In genomic region chr1:18918417-18918816, GRCh38 we compare ENCODE assay signal across 16 cellular contexts. TPM values are rescaled to one million over a fixed set of nuclear protein-coding genes. Genes with fewer than 3 reads are reported as not detected.
DNase-seq lines count a peak whose midpoint lies in the region; ATAC-seq and TF ChIP-seq lines count a peak whose summit lies in the region.
"Had no signal": no experiment of that assay in that cellular context is flagged by ENCODE, and none has a peak within 500 bp of the region (broad histone marks: within the 10 kb centered on the region; RNA-seq: fewer than 3 reads in every experiment).

No MANE protein-coding gene starts in this region.

- peaks cover 28 to 41% of the 10 kb centered on the region in 2 donors for H3K4me1 ChIP-seq in ascending aorta

- H3K27me3 ChIP-seq in H7 (ENCODE audit: control insufficient read depth, insufficient read depth, low read length) (no peaks in the 10 kb centered on the region), ascending aorta (no peaks in the 10 kb centered on the region)
- H3K27me3 ChIP-seq: BLaER1 treated with 17β-estradiol and CSF1 and Interleukin-3, amounts not matched to agents 10 nM and 100 nM; Peyer's patch had no signal

- H3K27ac ChIP-seq in ascending aorta = peak overlapping the region; percentile 28 to 39
- H3K27ac ChIP-seq: 22Rv1, Peyer's patch had no signal

- no peaks in the 10 kb centered on the region; the same call in 1 of the 2 replicates for H3K36me3 ChIP-seq in H7 (replicated peaks; ENCODE audit: control insufficient read depth, insufficient read depth, low read length)
- H3K36me3 ChIP-seq in ascending aorta = peaks cover 44 to 45% of the 10 kb centered on the region in 2 donors

- no peak for DNase-seq in activated T-cell treated with anti-CD3 and anti-CD28 coated beads, Interleukin-2, amount 50 U/mL, for 24 hours
- DNase-seq in activated T-cell treated with anti-CD3 and anti-CD28 coated beads, Interleukin-2, amount 50 U/mL, for 4 hours = no peak
- DNase-seq in H7 (peak; percentile 78), ascending aorta (ENCODE audit: low spot score in 2 of 2) (no peak), neural crest cell (ENCODE audit: low read depth, low spot score) (no peak), SK-N-DZ (ENCODE audit: low spot score) (no peak), SIG-M5 (lab: John Stamatoyannopoulos, UW) (no peak)
- DNase-seq: DMS153, NCI-H2029, NCI-H510A, Peyer's patch, SHP77 treated with DMSO at 0.1 percent for 48 hours had no signal

- intact Hi-C loops in ascending aorta (cut with DNase I) = no loop called here

- peaks cover 71% of the 10 kb centered on the region for H3K36me3 Mint-ChIP-seq in activated T-cell treated with anti-CD3 and anti-CD28 coated beads, Interleukin-2, amount 50 U/mL, for 24 hours (ENCODE audit: low read depth)
- peaks cover 11% of the 10 kb centered on the region for H3K36me3 Mint-ChIP-seq in activated T-cell treated with anti-CD3 and anti-CD28 coated beads, Interleukin-2, amount 50 U/mL, for 4 hours (ENCODE audit: insufficient read depth)
- H3K36me3 Mint-ChIP-seq in neural crest cell (ENCODE audit: low read depth) = no peaks in the 10 kb centered on the region

- ATAC-seq in activated T-cell treated with anti-CD3 and anti-CD28 coated beads, Interleukin-2, amount 50 U/mL, for 4 hours = no peak
- ATAC-seq in HG03095 (IDR thresholded peaks at IDR 0.05; ENCODE audit: unreplicated experiment) = no peak

- H3K27ac Mint-ChIP-seq in activated T-cell treated with anti-CD3 and anti-CD28 coated beads, Interleukin-2, amount 50 U/mL, for 24 hours = peak overlapping the region; percentile 55
- peak overlapping the region; percentile 50 for H3K27ac Mint-ChIP-seq in neural crest cell (ENCODE audit: unreplicated experiment)

- H3K9me3 Mint-ChIP-seq in activated T-cell treated with anti-CD3 and anti-CD28 coated beads, Interleukin-2, amount 50 U/mL, for 24 hours = no peaks in the 10 kb centered on the region
- H3K9me3 Mint-ChIP-seq in activated T-cell treated with anti-CD3 and anti-CD28 coated beads, Interleukin-2, amount 50 U/mL, for 4 hours = no peaks in the 10 kb centered on the region
- H3K9me3 Mint-ChIP-seq in neural crest cell = no peaks in the 10 kb centered on the region

- no peak overlapping the region for H3K4me3 Mint-ChIP-seq in activated T-cell treated with anti-CD3 and anti-CD28 coated beads, Interleukin-2, amount 50 U/mL, for 24 hours
- H3K4me3 Mint-ChIP-seq in activated T-cell treated with anti-CD3 and anti-CD28 coated beads, Interleukin-2, amount 50 U/mL, for 4 hours = no peak overlapping the region
- H3K4me3 Mint-ChIP-seq in neural crest cell = no peak overlapping the region

- H3K4me3 ChIP-seq in H7 (ENCODE audit: insufficient read depth, low read depth, low read length) = no peak overlapping the region
- H3K4me3 ChIP-seq in ascending aorta = no peak overlapping the region
- H3K4me3 ChIP-seq: BLaER1 treated with 17β-estradiol and CSF1 and Interleukin-3, amounts not matched to agents 10 nM and 100 nM; Peyer's patch had no signal

- no peaks in the 10 kb centered on the region for H3K9me3 ChIP-seq in ascending aorta
- H3K9me3 ChIP-seq: BLaER1 treated with 17β-estradiol and CSF1 and Interleukin-3, amounts not matched to agents 10 nM and 100 nM; Peyer's patch had no signal

- H3K27me3 Mint-ChIP-seq in activated T-cell treated with anti-CD3 and anti-CD28 coated beads, Interleukin-2, amount 50 U/mL, for 24 hours = no peaks in the 10 kb centered on the region
- H3K27me3 Mint-ChIP-seq in activated T-cell treated with anti-CD3 and anti-CD28 coated beads, Interleukin-2, amount 50 U/mL, for 4 hours (ENCODE audit: low read depth) = no peaks in the 10 kb centered on the region
- no peaks in the 10 kb centered on the region for H3K27me3 Mint-ChIP-seq in neural crest cell (ENCODE audit: low read depth)

- TF ChIP-seq CTCF in ascending aorta (IDR thresholded peaks at IDR 0.05) (no peak), neural crest cell (conservative IDR thresholded peaks at IDR 0.05) (no peak)

- H3K4me1 Mint-ChIP-seq in activated T-cell treated with anti-CD3 and anti-CD28 coated beads, Interleukin-2, amount 50 U/mL, for 24 hours (ENCODE audit: low read depth) = peaks cover 22% of the 10 kb centered on the region
- peaks cover 23% of the 10 kb centered on the region for H3K4me1 Mint-ChIP-seq in activated T-cell treated with anti-CD3 and anti-CD28 coated beads, Interleukin-2, amount 50 U/mL, for 4 hours (ENCODE audit: low read depth)
- H3K4me1 Mint-ChIP-seq in neural crest cell = peaks cover 24% of the 10 kb centered on the region

RNA-seq across cellular contexts. Expression of gene ALDH4A1, which starts 16.1 kb away (rescaled TPM):
- total RNA-seq in activated T-cell treated with anti-CD3 and anti-CD28 coated beads, Interleukin-2, amount 50 U/mL, for 4 hours = 1 to 10 TPM; 4.2 to 4.6 (median 4.4) TPM
- total RNA-seq in H7 (2014; rRNA removed; shearing (Covaris generic)) = 23.7 and 23.8 TPM in 2 replicates
- total RNA-seq in ascending aorta = 16.6 TPM
- 18.4 and 19.5 TPM in 2 replicates for total RNA-seq in neural crest cell
- polyA plus RNA-seq in SK-N-DZ (2014; cell fraction: cytosol; rRNA removed) = 17.8 and 24.8 TPM in 2 replicates
- polyA plus RNA-seq in SK-N-DZ (2014; cell fraction: nucleus; rRNA removed) = 45.7 and 51.6 TPM in 2 replicates

RNA-seq across cellular contexts. Expression of gene IFFO2, which starts 38.1 kb away (rescaled TPM):
- total RNA-seq in activated T-cell treated with anti-CD3 and anti-CD28 coated beads, Interleukin-2, amount 50 U/mL, for 4 hours = 10 to 100 TPM; 36.0 to 47.6 (median 36.1) TPM
- 16.8 and 19.6 TPM in 2 replicates for total RNA-seq in H7 (2014; rRNA removed; shearing (Covaris generic))
- total RNA-seq in ascending aorta = 131 TPM
- total RNA-seq in neural crest cell = 9.8 and 9.9 TPM in 2 replicates
- 1.0 and 1.1 TPM in 2 replicates for polyA plus RNA-seq in SK-N-DZ (2014; cell fraction: cytosol; rRNA removed)
- 0.13 and 0.33 TPM in 2 replicates for polyA plus RNA-seq in SK-N-DZ (2014; cell fraction: nucleus; rRNA removed)

RNA-seq across cellular contexts. Expression of gene TAS1R2, which starts 59.0 kb away (rescaled TPM):
- not detected for total RNA-seq in activated T-cell treated with anti-CD3 and anti-CD28 coated beads, Interleukin-2, amount 50 U/mL, for 4 hours
- 0.07 and 0.28 TPM in 2 replicates for total RNA-seq in H7 (2014; rRNA removed; shearing (Covaris generic))
- total RNA-seq in ascending aorta = not detected
- not detected in 2 replicates for total RNA-seq in neural crest cell
- not detected in 2 replicates for polyA plus RNA-seq in SK-N-DZ (2014; cell fraction: cytosol; rRNA removed)
- not detected in 2 replicates for polyA plus RNA-seq in SK-N-DZ (2014; cell fraction: nucleus; rRNA removed)
- total RNA-seq: LHCN-M2 had no signal
